21 cellular contexts compared by ENCODE assay signal in genomic region chr13:75285310-75285709, GRCh38.
DNase-seq lines count a peak whose midpoint lies in the region; ATAC-seq and TF ChIP-seq lines count a peak whose summit lies in the region.
"Had no signal": no experiment of that assay in that cellular context is flagged by ENCODE, and none has a peak within 500 bp of the region (broad histone marks: within the 10 kb centered on the region; RNA-seq: fewer than 3 reads in every experiment).

No MANE protein-coding gene starts in this region.

- no peak for TF ChIP-seq POLR2A in testis (IDR thresholded peaks at IDR 0.05)

- H3K4me1 ChIP-seq in right atrium auricular region (no peaks in the 10 kb centered on the region), testis (no peaks in the 10 kb centered on the region)
- H3K4me1 ChIP-seq: A549, upper lobe of right lung had no signal

- H3K27ac ChIP-seq in right atrium auricular region (no peak overlapping the region), testis (no peak overlapping the region)
- H3K27ac ChIP-seq: A549, C4-2B, upper lobe of right lung had no signal

- ATAC-seq in Right ventricle myocardium superior (ENCODE audit: poor library complexity) (peak; percentile 25), HG02588 (IDR thresholded peaks at IDR 0.05; ENCODE audit: unreplicated experiment) (peak; percentile 60), HG03469 (IDR thresholded peaks at IDR 0.05; ENCODE audit: unreplicated experiment) (peak; percentile 78), GM18907 (IDR thresholded peaks at IDR 0.05; ENCODE audit: unreplicated experiment) (no peak)
- ATAC-seq: A549, left lobe of liver, mucosa of descending colon, upper lobe of right lung had no signal

- H3K9me3 ChIP-seq in right atrium auricular region (no peaks in the 10 kb centered on the region), testis (no peaks in the 10 kb centered on the region)
- H3K9me3 ChIP-seq: A549, upper lobe of right lung had no signal

- no peak for DNase-seq in Right ventricle myocardium superior
- DNase-seq in right atrium auricular region (ENCODE audit: low spot score) = no peak
- DNase-seq in testis = no peak
- DNase-seq in activated CD8-positive, alpha-beta memory T cell treated with anti-CD3 and anti-CD28 coated beads for 24 hours = no peak
- DNase-seq in glomerular visceral epithelial cell (ENCODE audit: extremely low spot score) = no peak
- DNase-seq: activated CD4-positive, alpha-beta T cell treated with anti-CD3 and anti-CD28 coated beads, Interleukin-2, amount 50 U/mL, for 1 hour; activated naive CD4-positive, alpha-beta T cell treated with anti-CD3 and anti-CD28 coated beads, Interleukin-2, amount 50 U/mL, for 16 hours; foreskin fibroblast; HFFc6; mucosa of descending colon; NCI-H1436; NCI-H2227 treated with DMSO at 0.1 percent for 48 hours; retina; stimulated activated CD4-positive, alpha-beta T cell treated with anti-CD3 and anti-CD28 coated beads, Interleukin-15, amount 100 ng/mL, for 24 hours; upper lobe of right lung had no signal

- TF ChIP-seq CTCF in right atrium auricular region (IDR thresholded peaks at IDR 0.05) (no peak), testis (IDR thresholded peaks at IDR 0.05) (no peak)

- H3K4me3 ChIP-seq in right atrium auricular region = no peak overlapping the region
- no peak overlapping the region for H3K4me3 ChIP-seq in testis
- H3K4me3 ChIP-seq: A549, mucosa of descending colon, upper lobe of right lung had no signal

- no peaks in the 10 kb centered on the region for H3K27me3 ChIP-seq in right atrium auricular region
- H3K27me3 ChIP-seq in testis = no peaks in the 10 kb centered on the region
- H3K27me3 ChIP-seq: upper lobe of right lung had no signal

- peaks cover 30% of the 10 kb centered on the region for H3K36me3 ChIP-seq in right atrium auricular region
- H3K36me3 ChIP-seq in testis (ENCODE audit: low read depth, missing control alignments) = no peaks in the 10 kb centered on the region

- intact Hi-C loops in Right ventricle myocardium superior (cut with DNase I) (no loop called here), testis (cut with DNase I; ENCODE audit: low total_unique reads) (no loop called here)

- WGBS in testis, 2 donors = 96% methylated on average over 1 of the region's 1 CpG
